16 cellular contexts compared by ENCODE assay signal in the genomic region with DNA sequence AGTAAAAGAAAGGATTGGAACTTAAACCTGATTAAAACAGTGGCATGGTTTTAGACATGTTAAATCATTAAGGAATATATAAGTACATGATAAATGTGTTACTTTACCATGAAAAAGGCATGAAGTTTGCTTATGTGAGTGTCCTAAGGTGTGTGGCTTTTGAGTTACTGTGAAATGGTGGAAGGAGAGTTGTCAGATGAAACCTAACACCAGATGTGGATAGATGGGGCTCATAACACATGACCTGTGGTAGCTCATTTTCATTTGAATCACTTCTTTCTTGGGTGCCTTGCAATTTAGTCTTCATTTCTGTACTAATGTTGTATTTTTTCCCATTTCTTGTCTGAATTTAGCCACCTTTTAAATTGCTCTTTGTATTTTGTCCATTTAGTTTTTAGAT. TPM values are rescaled to one million over a fixed set of nuclear protein-coding genes. Genes with fewer than 3 reads are reported as not detected.
A peak's percentile ranks its signal among the peaks of the same experiment; 100 is the strongest.
DNase-seq lines count a peak whose midpoint lies in the region; ATAC-seq and TF ChIP-seq lines count a peak whose summit lies in the region.
"Had no signal": no experiment of that assay in that cellular context is flagged by ENCODE, and none has a peak within 500 bp of the region (broad histone marks: within the 10 kb centered on the region; RNA-seq: fewer than 3 reads in every experiment).

No MANE protein-coding gene starts in this region.

- ATAC-seq in HG03558 (IDR thresholded peaks at IDR 0.05; ENCODE audit: extremely low read depth, unreplicated experiment) (peak; percentile 55), psoas muscle (peak; percentile 40 to 70 (median 56))
- ATAC-seq: PC-3 had no signal

- POLR2A ChIA-PET in RWPE1 (lab: Yijun Ruan, JAX; ENCODE audit: low non-redundant PET): interaction anchor here (0.6 kb wide), 1 partner anchor 297 kb away, joined by 4 read pairs; no protein-coding TSS in a partner anchor

- H3K27ac ChIP-seq in psoas muscle: peak overlapping the region; percentile 62
- H3K27ac ChIP-seq in RWPE1: no peak overlapping the region
- H3K27ac ChIP-seq: 22Rv1, esophagus squamous epithelium, HL-60, spleen, thyroid gland had no signal

- H3K4me1 ChIP-seq in psoas muscle: peaks cover 82% of the 10 kb centered on the region

- H3K27me3 ChIP-seq in psoas muscle (ENCODE audit: insufficient read depth in 3 of 3, low read length in 2 of 3): no peaks in the 10 kb centered on the region
- H3K27me3 ChIP-seq: esophagus squamous epithelium, spleen, thyroid gland had no signal

- no peak for TF ChIP-seq CTCF in choroid plexus epithelial cell (conservative IDR thresholded peaks at IDR 0.05; ENCODE audit: low read depth, low read length)
- TF ChIP-seq CTCF in psoas muscle (IDR thresholded peaks at IDR 0.05): no peak
- no peak for TF ChIP-seq CTCF in RWPE1 (conservative IDR thresholded peaks at IDR 0.05; ENCODE audit: low read depth)

- intact Hi-C loops in psoas muscle (cut with DNase I): no loop called here

- no peaks in the 10 kb centered on the region for H3K9me3 ChIP-seq in psoas muscle
- H3K9me3 ChIP-seq: esophagus squamous epithelium, thyroid gland had no signal

- CTCF ChIA-PET in RWPE1 (lab: Yijun Ruan, JAX): interaction anchor here (0.7 kb wide), 1 partner anchor 144 kb away, joined by 3 read pairs; no protein-coding TSS in a partner anchor

- peak; percentile 10 for DNase-seq in DMS 273 (lab: John Stamatoyannopoulos, UW; ENCODE audit: unreplicated experiment)
- DNase-seq in DMS 273 treated with DMSO at 0.1 percent for 48 hours (lab: John Stamatoyannopoulos, UW): no peak
- peak; percentile 44 for DNase-seq in choroid plexus epithelial cell (ENCODE audit: low read depth)
- no peak for DNase-seq in psoas muscle
- no peak for DNase-seq in SKM-1 treated with dmso at 0.1 percent for 144 hours (lab: John Stamatoyannopoulos, UW; ENCODE audit: unreplicated experiment)
- no peak for DNase-seq in RWPE1 (ENCODE audit: low spot score)
- DNase-seq in OCI-M2 (lab: John Stamatoyannopoulos, UW; ENCODE audit: unreplicated experiment): no peak
- DNase-seq: esophagus squamous epithelium, NCI-H2171, PC-3, spleen, SW 1271, thyroid gland had no signal

- no peaks in the 10 kb centered on the region for H3K36me3 ChIP-seq in psoas muscle (ENCODE audit: insufficient read depth in 1 of 2, low read depth in 1 of 2)
- H3K36me3 ChIP-seq: esophagus squamous epithelium, thyroid gland had no signal

- H3K4me3 ChIP-seq in choroid plexus epithelial cell (ENCODE audit: low read depth, low read length) (no peak overlapping the region), psoas muscle (peak overlapping the region; percentile 23)
- H3K4me3 ChIP-seq: esophagus squamous epithelium, spleen, thyroid gland had no signal

RNA-seq across cellular contexts. Expression of gene MEF2A, which starts 13.0 kb away (rescaled TPM):
- 10 to 100 TPM; 63.9 to 92.6 (median 70.3) TPM for total RNA-seq in psoas muscle
- 10 to 100 TPM; 17.1 to 52.6 (median 21.0) TPM for polyA plus RNA-seq in psoas muscle

Comparison
In these comparisons a context has a peak if more than half of its experiments do, and no peak if none do; other contexts are left out.
1. DNase-seq: peak in DMS 273 (single experiment) and choroid plexus epithelial cell (single experiment); none in DMS 273 treated with DMSO at 0.1 percent for 48 hours (single experiment), psoas muscle (0 of 2), SKM-1 treated with dmso at 0.1 percent for 144 hours (single experiment), RWPE1 (single experiment) and OCI-M2 (single experiment).